12 cellular contexts compared by ENCODE assay signal in the genomic region with DNA sequence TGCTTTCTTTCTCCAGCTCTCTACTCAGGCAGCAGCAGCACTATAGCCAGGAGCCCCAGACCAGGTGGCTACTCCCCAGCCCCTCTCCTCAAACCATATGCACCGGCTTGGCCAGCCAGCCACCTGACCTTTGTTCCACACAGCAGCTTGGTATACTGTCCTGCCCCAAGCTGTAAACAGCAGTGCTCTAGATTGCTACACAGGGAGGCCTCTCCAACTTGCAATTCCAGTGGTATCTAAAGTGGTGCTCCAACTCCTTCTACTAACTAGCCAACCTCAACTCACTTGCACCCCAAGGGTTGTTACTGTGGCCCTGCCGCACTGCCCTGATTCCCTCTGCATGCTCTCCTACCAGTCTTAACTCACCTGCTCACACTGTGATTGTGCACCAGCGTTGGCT.
"Had no signal": no experiment of that assay in that cellular context is flagged by ENCODE, and none has a peak within 500 bp of the region (broad histone marks: within the 10 kb centered on the region; RNA-seq: fewer than 3 reads in every experiment).

No MANE protein-coding gene starts in this region.

- H3K27me3 ChIP-seq: adrenal gland, suprapubic skin had no signal

- H3K27ac ChIP-seq: adrenal gland, suprapubic skin had no signal

- H3K4me3 ChIP-seq: adrenal gland, suprapubic skin had no signal

- H3K9me3 Mint-ChIP-seq: activated CD4-positive, alpha-beta memory T cell treated with anti-CD3 and anti-CD28 coated beads, Interleukin-2, amount 10 ng/mL, durations not matched to agents 7 days and 5 days; memory B cell; nephron progenitor cell had no signal

- H3K27ac Mint-ChIP-seq: activated CD4-positive, alpha-beta memory T cell treated with anti-CD3 and anti-CD28 coated beads, Interleukin-2, amount 10 ng/mL, durations not matched to agents 7 days and 5 days; memory B cell; nephron progenitor cell had no signal

- H3K9me3 ChIP-seq: adrenal gland, suprapubic skin had no signal

- H3K4me1 ChIP-seq: suprapubic skin had no signal

- DNase-seq: activated CD4-positive, alpha-beta memory T cell treated with anti-CD3 and anti-CD28 coated beads, Interleukin-2, amount 10 ng/mL, durations not matched to agents 7 days and 5 days; activated CD8-positive, alpha-beta memory T cell treated with anti-CD3 and anti-CD28 coated beads, Interleukin-2, amount 50 U/mL, for 48 hours; activated naive CD4-positive, alpha-beta T cell treated with Interleukin-2 at 50 U/mL for 16 hours; adrenal gland; caudate nucleus; effector memory CD4-positive, alpha-beta T cell; hippocampal formation; nephron progenitor cell; stimulated activated CD4-positive, alpha-beta T cell treated with anti-CD3 and anti-CD28 coated beads, Interleukin-2, amount 100 ng/mL, for 48 hours; stimulated activated naive CD8-positive, alpha-beta T cell treated with anti-CD3 and anti-CD28 coated beads, Interleukin-15, Interleukin-2, amounts not matched to agents 100 U/mL and 50 U/mL, for 24 hours had no signal

- ATAC-seq: stimulated activated naive CD8-positive, alpha-beta T cell treated with anti-CD3 and anti-CD28 coated beads, Interleukin-15, Interleukin-2, amounts not matched to agents 100 U/mL and 50 U/mL, for 24 hours had no signal

- H3K4me3 Mint-ChIP-seq: activated CD4-positive, alpha-beta memory T cell treated with anti-CD3 and anti-CD28 coated beads, Interleukin-2, amount 10 ng/mL, durations not matched to agents 7 days and 5 days; memory B cell; nephron progenitor cell had no signal

- H3K4me1 Mint-ChIP-seq: activated CD4-positive, alpha-beta memory T cell treated with anti-CD3 and anti-CD28 coated beads, Interleukin-2, amount 10 ng/mL, durations not matched to agents 7 days and 5 days; nephron progenitor cell had no signal

- H3K36me3 ChIP-seq: adrenal gland, suprapubic skin had no signal

- H3K27me3 Mint-ChIP-seq: activated CD4-positive, alpha-beta memory T cell treated with anti-CD3 and anti-CD28 coated beads, Interleukin-2, amount 10 ng/mL, durations not matched to agents 7 days and 5 days; memory B cell had no signal
